ENCODE assay signal across 8 cellular contexts in the genomic region with DNA sequence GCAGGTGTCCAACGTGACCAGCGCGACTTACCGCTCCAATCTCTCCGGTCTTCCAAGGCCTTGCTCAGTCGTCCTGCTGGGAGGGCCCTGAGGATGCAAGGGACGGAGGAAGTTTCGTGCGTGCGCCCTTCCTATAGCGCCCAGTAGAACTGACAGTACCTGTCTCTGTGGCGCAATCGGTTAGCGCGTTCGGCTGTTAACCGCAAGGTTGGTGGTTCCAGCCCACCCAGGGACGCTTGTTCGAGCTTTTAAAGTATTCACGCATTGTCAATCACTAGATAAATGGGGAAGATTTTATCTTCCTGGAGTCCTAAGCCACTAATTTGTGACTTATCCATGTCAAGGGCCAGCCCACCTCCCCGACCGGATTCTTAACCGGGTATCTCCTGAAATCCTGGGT.
DNase-seq lines count a peak whose midpoint lies in the region; ATAC-seq and TF ChIP-seq lines count a peak whose summit lies in the region.
"Not testable (repeated sequence)": the region's sequence is repeated elsewhere in the genome, so short reads cannot be mapped to it uniquely, and the experiment has no call there.

No MANE protein-coding gene starts in this region.

- H3K4me2 ChIP-seq in OCI-LY3 (ENCODE audit: low read length) (peak overlapping the region; percentile 54), mammary epithelial cell (ENCODE audit: insufficient read depth, low read depth, low read length) (peak overlapping the region; percentile 4)

- not testable (repeated sequence) for H3K9me3 ChIP-seq in AG04450 (ENCODE audit: control insufficient read depth, insufficient read depth, low read length); OCI-LY3 (ENCODE audit: insufficient read depth, low read length); mammary epithelial cell (replicated peaks; ENCODE audit: insufficient read depth, low read length); heart left ventricle

- H3K27ac Mint-ChIP-seq in activated CD8-positive, alpha-beta T cell treated with anti-CD3 and anti-CD28 coated beads for 36 hours = peak overlapping the region; percentile 87
- H3K27ac Mint-ChIP-seq in nephron = peak overlapping the region; percentile 89 to 95 (median 93)

- not testable (repeated sequence) for TF ChIP-seq POLR2A in heart left ventricle (IDR thresholded peaks at IDR 0.05)

- H2AFZ ChIP-seq in OCI-LY3 (ENCODE audit: low read depth, low read length) = not testable (repeated sequence)
- peak overlapping the region; percentile 34 for H2AFZ ChIP-seq in mammary epithelial cell (ENCODE audit: low read depth, low read length)

- H3K4me3 Mint-ChIP-seq in activated CD8-positive, alpha-beta T cell treated with anti-CD3 and anti-CD28 coated beads for 36 hours = peak overlapping the region; percentile 79
- peak overlapping the region; percentile 84 to 93 (median 92) for H3K4me3 Mint-ChIP-seq in nephron

- BruUV-seq in mammary epithelial cell (replicated peaks; lab: Mats Ljungman, UMichigan) = not testable (repeated sequence)

- H3K36me3 ChIP-seq in OCI-LY3 (replicated peaks; ENCODE audit: low read depth, low read length); mammary epithelial cell (ENCODE audit: insufficient read depth, low read length); heart left ventricle: not testable (repeated sequence)

- not testable (repeated sequence) for ATAC-seq in activated CD8-positive, alpha-beta T cell treated with anti-CD3 and anti-CD28 coated beads for 36 hours; heart left ventricle

- not testable (repeated sequence) for H3K27me3 Mint-ChIP-seq in activated CD8-positive, alpha-beta T cell treated with anti-CD3 and anti-CD28 coated beads for 36 hours; nephron (ENCODE audit: low read depth)

- CTCF ChIA-PET in AG04450 (lab: Charles Lee); activated CD8-positive, alpha-beta T cell treated with anti-CD3 and anti-CD28 coated beads for 36 hours (lab: Charles Lee); mammary epithelial cell (lab: Charles Lee; ENCODE audit: low non-redundant PET): not testable (repeated sequence)

- POLR2A ChIA-PET in AG04450 (lab: Yijun Ruan, JAX); activated CD8-positive, alpha-beta T cell treated with anti-CD3 and anti-CD28 coated beads for 36 hours (lab: Charles Lee): not testable (repeated sequence)

- not testable (repeated sequence) for H3K9me3 Mint-ChIP-seq in activated CD8-positive, alpha-beta T cell treated with anti-CD3 and anti-CD28 coated beads for 36 hours; nephron

- not testable (repeated sequence) for H3K79me2 ChIP-seq in OCI-LY3 (ENCODE audit: low read length); mammary epithelial cell (ENCODE audit: insufficient read depth, low read length)

- H3K4me1 Mint-ChIP-seq in activated CD8-positive, alpha-beta T cell treated with anti-CD3 and anti-CD28 coated beads for 36 hours (ENCODE audit: low read depth); nephron: not testable (repeated sequence)

- H3K4me3 ChIP-seq in AG04450 (ENCODE audit: low read depth, low read length) = peak overlapping the region; percentile 48
- peak overlapping the region; percentile 61 for H3K4me3 ChIP-seq in OCI-LY3 (ENCODE audit: low read length)
- H3K4me3 ChIP-seq in mammary epithelial cell (replicated peaks in 1 of 3; ENCODE audit: insufficient read depth in 1 of 3, low read depth in 2 of 3, low read length in 3 of 3) = peak overlapping the region in 2 of 3 experiments; percentile 38 to 42
- peak overlapping the region in 9 of 12 donors; percentile 39 to 54 (median 49) for H3K4me3 ChIP-seq in heart left ventricle

- not testable (repeated sequence) for H3K27me3 ChIP-seq in AG04450 (ENCODE audit: control insufficient read depth, insufficient read depth, low read length); OCI-LY3 (ENCODE audit: low read depth, low read length); mammary epithelial cell (ENCODE audit: insufficient read depth, low read length); heart left ventricle

- H3K9ac ChIP-seq in OCI-LY3 (ENCODE audit: low read length) = peak overlapping the region; percentile 37; the same call in 1 of the 2 replicates
- not testable (repeated sequence) for H3K9ac ChIP-seq in mammary epithelial cell (ENCODE audit: insufficient read depth, low read length)

- in situ Hi-C loops in mammary epithelial cell (cut with MboI; ENCODE audit: low sequenced_read_pairs in 2 of 2) = not testable (repeated sequence)

- TF ChIP-seq CTCF in AG04450 (IDR thresholded peaks at IDR 0.05; ENCODE audit: low read depth, low read length); OCI-LY3 (IDR thresholded peaks at IDR 0.05; ENCODE audit: low read depth, low read length); activated CD8-positive, alpha-beta T cell treated with anti-CD3 and anti-CD28 coated beads for 36 hours (IDR thresholded peaks at IDR 0.05); mammary epithelial cell (conservative IDR thresholded peaks at IDR 0.05 in 1 of 2, IDR thresholded peaks at IDR 0.05 in 1 of 2; ENCODE audit: extremely low read depth in 1 of 2, insufficient read depth in 1 of 2, low read depth in 1 of 2, low read length in 2 of 2); heart left ventricle (IDR thresholded peaks at IDR 0.05); nephron (IDR thresholded peaks at IDR 0.05; ENCODE audit: unreplicated experiment in 3 of 3): not testable (repeated sequence)

- not testable (repeated sequence) for H4K20me1 ChIP-seq in OCI-LY3 (ENCODE audit: insufficient read depth, low read length); mammary epithelial cell (ENCODE audit: insufficient read depth, low read length)

- dilution Hi-C loops in mammary epithelial cell (cut with HindIII; ENCODE audit: low sequenced_read_pairs) = not testable (repeated sequence)

- DNase-seq in AG04450 (ENCODE audit: low read depth, low spot score) = not testable (repeated sequence)
- DNase-seq in HS-5 (ENCODE audit: low read depth) = peak; percentile 54
- peak; percentile 74 for DNase-seq in activated CD8-positive, alpha-beta T cell treated with anti-CD3 and anti-CD28 coated beads for 36 hours
- peak; percentile 78 for DNase-seq in mammary epithelial cell
- DNase-seq in heart left ventricle = peak; percentile 11 to 68 (median 33)
- DNase-seq in stimulated activated CD4-positive, alpha-beta T cell treated with anti-CD3 and anti-CD28 coated beads, Interleukin-4, amount 100 ng/mL, for 4 hours = peak; percentile 50 to 54

- H3K27ac ChIP-seq in AG04450 (ENCODE audit: low read depth, low read length); OCI-LY3 (ENCODE audit: low read length); mammary epithelial cell (ENCODE audit: insufficient read depth, low read depth, low read length): not testable (repeated sequence)
- H3K27ac ChIP-seq in heart left ventricle = peak overlapping the region in 8 of 12 donors; percentile 15 to 83 (median 55)

- not testable (repeated sequence) for H3K4me1 ChIP-seq in OCI-LY3 (ENCODE audit: low read length); mammary epithelial cell (ENCODE audit: insufficient read depth, low read length); heart left ventricle

- not testable (repeated sequence) for H3K36me3 Mint-ChIP-seq in activated CD8-positive, alpha-beta T cell treated with anti-CD3 and anti-CD28 coated beads for 36 hours (ENCODE audit: low read depth); nephron (ENCODE audit: low read depth)

- WGBS in mammary epithelial cell (ENCODE audit: low coverage, missing lambda C conversion rate) = 1% methylated on average over 11 of the region's 23 CpGs
- WGBS in heart left ventricle, 4 donors = 0 to 5% (median 1%) methylated on average over 8 to 20 of the region's 23 CpGs

- intact Hi-C loops in activated CD8-positive, alpha-beta T cell treated with anti-CD3 and anti-CD28 coated beads for 36 hours (cut with micrococcal nuclease); mammary epithelial cell (cut with micrococcal nuclease); heart left ventricle (cut with DNase I): not testable (repeated sequence)
